ENCODE assay signal across 33 cellular contexts in the genomic region with DNA sequence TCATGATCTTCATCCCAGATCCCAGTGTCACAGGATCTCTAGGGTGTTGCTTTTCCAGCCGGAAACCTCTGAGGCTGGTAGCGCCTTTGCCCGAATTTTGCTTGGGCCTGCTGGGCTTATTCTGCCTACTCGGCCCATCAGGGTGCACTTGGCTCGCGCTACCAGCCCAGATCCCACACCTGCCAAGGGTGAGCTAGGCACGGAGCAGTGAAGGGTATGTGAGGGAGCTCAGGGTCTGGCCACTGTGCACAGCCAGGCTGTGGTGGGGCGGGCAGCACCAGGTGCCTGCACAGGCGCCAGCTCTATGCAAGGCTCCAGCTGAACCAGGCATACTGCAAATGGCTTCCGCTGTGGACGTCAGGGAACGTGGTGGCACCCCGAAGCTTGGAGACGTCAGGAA.
"Had no signal": no experiment of that assay in that cellular context is flagged by ENCODE, and none has a peak within 500 bp of the region (broad histone marks: within the 10 kb centered on the region; RNA-seq: fewer than 3 reads in every experiment).

No MANE protein-coding gene starts in this region.

- DNase-seq: activated B cell treated with CpG ODN at 0.5 μM for 24 hours; activated CD4-positive, alpha-beta T cell treated with anti-CD3 and anti-CD28 coated beads for 48 hours; activated CD4-positive, alpha-beta T cell treated with anti-CD3 and anti-CD28 coated beads, Interleukin-2, amount 50 U/mL, for 1 hour; activated CD4-positive, alpha-beta T cell treated with anti-CD3 and anti-CD28 coated beads, Interleukin-2, amount 50 U/mL, for 48 hours; activated CD8-positive, alpha-beta memory T cell treated with anti-CD3 and anti-CD28 coated beads for 24 hours; activated CD8-positive, alpha-beta T cell treated with anti-CD3 and anti-CD28 coated beads for 36 hours; activated effector memory CD4-positive, alpha-beta T cell treated with Interleukin-2 at 50 U/mL for 16 hours; activated gamma-delta T cell treated with Interleukin-2 at 50 U/mL for 16 hours; activated naive CD4-positive, alpha-beta T cell treated with Interleukin-2 at 50 U/mL for 16 hours; activated naive CD8-positive, alpha-beta T cell treated with anti-CD3 and anti-CD28 coated beads for 36 hours; activated naive CD8-positive, alpha-beta T cell treated with anti-CD3 and anti-CD28 coated beads, Interleukin-2, amount 50 U/mL, for 24 hours; activated T-cell treated with anti-CD3 and anti-CD28 coated beads, Interleukin-2, amount 50 U/mL, for 4 hours; adrenal gland; amygdala; central memory CD4-positive, alpha-beta T cell; cortex of kidney; effector CD8-positive, alpha-beta T cell; esophagus squamous epithelium; foreskin melanocyte; T-helper 1 cell; T-helper 17 cell; T1000; WERI-Rb-1 had no signal

- H3K4me3 ChIP-seq: adrenal gland, ascending aorta, breast epithelium, cardiac muscle cell, esophagus squamous epithelium, gastroesophageal sphincter had no signal

- H3K9me3 ChIP-seq: adrenal gland, ascending aorta, breast epithelium, esophagus squamous epithelium, gastroesophageal sphincter had no signal

- H3K27ac ChIP-seq: adrenal gland, ascending aorta, breast epithelium, cardiac muscle cell, epithelial cell of prostate, esophagus squamous epithelium, gastroesophageal sphincter, WERI-Rb-1 had no signal

- ATAC-seq: activated CD4-positive, CD25-positive, alpha-beta regulatory T cell treated with anti-CD3 and anti-CD28 coated beads, Interleukin-2, amount 50 U/mL, for 24 hours; activated CD8-positive, alpha-beta T cell treated with anti-CD3 and anti-CD28 coated beads for 36 hours; activated naive CD8-positive, alpha-beta T cell treated with anti-CD3 and anti-CD28 coated beads, Interleukin-2, amount 50 U/mL, for 24 hours; activated T-cell treated with anti-CD3 and anti-CD28 coated beads, Interleukin-2, amount 50 U/mL, for 4 hours; activated T-helper 17 cell treated with anti-CD3 and anti-CD28 coated beads, Interleukin-2, amount 50 U/mL, for 72 hours; gastroesophageal sphincter; T-helper 17 cell had no signal

- FAIRE-seq: colon, endometrium, endothelial cell of umbilical vein had no signal

- H3K4me1 ChIP-seq: adrenal gland, ascending aorta, breast epithelium, esophagus squamous epithelium, gastroesophageal sphincter had no signal

- H3K27me3 ChIP-seq: adrenal gland, ascending aorta, breast epithelium, cardiac muscle cell, esophagus squamous epithelium, gastroesophageal sphincter had no signal

- H3K36me3 ChIP-seq: adrenal gland, ascending aorta, breast epithelium, cardiac muscle cell, esophagus squamous epithelium, gastroesophageal sphincter, WERI-Rb-1 had no signal
